Comparison of ENCODE assay signal across 10 cellular contexts in genomic region chr12:83016226-83016835, GRCh38.
DNase-seq lines count a peak whose midpoint lies in the region; ATAC-seq and TF ChIP-seq lines count a peak whose summit lies in the region.
"Had no signal": no experiment of that assay in that cellular context is flagged by ENCODE, and none has a peak within 500 bp of the region (broad histone marks: within the 10 kb centered on the region; RNA-seq: fewer than 3 reads in every experiment).

No MANE protein-coding gene starts in this region.

- POLR2A ChIA-PET in MCF 10A (lab: Yijun Ruan, JAX) = interaction anchor here (0.5 to 1.2 kb wide), 4 partner anchors 13 to 310 kb away, joined by 3 to 5 read pairs (median 4); no protein-coding TSS in a partner anchor

- CTCF ChIA-PET in MCF 10A (lab: Yijun Ruan, JAX) = interaction anchor here (0.6 to 1.2 kb wide), 4 partner anchors 68 to 1365 kb away, joined by 3 to 6 read pairs (median 4); no protein-coding TSS in a partner anchor

- ATAC-seq in left lung (peak; percentile 95), HG03457 (IDR thresholded peaks at IDR 0.05; ENCODE audit: unreplicated experiment) (no peak)

- H3K18ac ChIP-seq in mesendoderm (ENCODE audit: low read length) = no peak overlapping the region

- intact Hi-C loops in MCF 10A (cut with micrococcal nuclease) = no loop called here
- intact Hi-C loops in left lung (cut with DNase I) = no loop called here
- intact Hi-C loops in thyroid gland (cut with DNase I) = no loop called here

- DNase-seq in NCI-H2029 (lab: John Stamatoyannopoulos, UW) = peak; percentile 25
- no peak for DNase-seq in NCI-H2029 treated with DMSO at 0.1 percent for 48 hours (lab: John Stamatoyannopoulos, UW)
- DNase-seq in MCF 10A (ENCODE audit: unreplicated experiment) = peak; percentile 91
- no peak for DNase-seq in left lung
- DNase-seq in thyroid gland = peak; percentile 35 to 41
- no peak for DNase-seq in NCI-H1105 (lab: John Stamatoyannopoulos, UW)
- no peak for DNase-seq in mesendoderm
- DNase-seq: activated CD4-positive, alpha-beta T cell treated with anti-CD3 and anti-CD28 coated beads, Interleukin-2, amount 50 U/mL, for 4 hours; NCI-H1417 had no signal

- no peak overlapping the region for H3K9ac ChIP-seq in mesendoderm (ENCODE audit: low read length)

- peaks cover 15% of the 10 kb centered on the region for H3K4me1 Mint-ChIP-seq in MCF 10A (ENCODE audit: insufficient read depth, unreplicated experiment)

- H3K27ac ChIP-seq in left lung (peak overlapping the region; percentile 39 to 65), thyroid gland (peak overlapping the region; percentile 16 to 55 (median 34)), mesendoderm (ENCODE audit: low read depth, low read length) (no peak overlapping the region)

- no peak overlapping the region for H3K56ac ChIP-seq in mesendoderm (ENCODE audit: low read length)

- H3K27ac Mint-ChIP-seq in MCF 10A (ENCODE audit: low read depth, unreplicated experiment) = no peak overlapping the region

- no peak overlapping the region for H3K4ac ChIP-seq in mesendoderm (ENCODE audit: low read depth, low read length)

- no peak overlapping the region for H4K8ac ChIP-seq in mesendoderm (ENCODE audit: low read depth, low read length)

- no peak overlapping the region for H2AK5ac ChIP-seq in mesendoderm (ENCODE audit: low read length)

- no peaks in the 10 kb centered on the region for H3K79me1 ChIP-seq in mesendoderm (ENCODE audit: low read length)

- H3K9me3 ChIP-seq in left lung (no peaks in the 10 kb centered on the region), thyroid gland (no peaks in the 10 kb centered on the region)

- H2BK15ac ChIP-seq in mesendoderm (replicated peaks; ENCODE audit: low read depth) = no peak overlapping the region

- no peaks in the 10 kb centered on the region for H3K27me3 ChIP-seq in left lung
- no peaks in the 10 kb centered on the region for H3K27me3 ChIP-seq in thyroid gland
- H3K27me3 ChIP-seq in mesendoderm (ENCODE audit: insufficient read depth, low read length, poor library complexity) = no peaks in the 10 kb centered on the region

- H3K4me1 ChIP-seq in left lung (peaks cover 0 to 9% of the 10 kb centered on the region in 2 donors), thyroid gland (peaks cover 7 to 11% of the 10 kb centered on the region in 2 donors), mesendoderm (ENCODE audit: control insufficient read depth, low read depth, low read length) (peaks cover 2% of the 10 kb centered on the region)

- peak overlapping the region; percentile 66 for H3K4me3 Mint-ChIP-seq in MCF 10A (ENCODE audit: unreplicated experiment)

- H3K9me3 Mint-ChIP-seq in MCF 10A (ENCODE audit: unreplicated experiment) = peaks cover 6% of the 10 kb centered on the region

- H3K4me2 ChIP-seq in mesendoderm (ENCODE audit: low read length) = no peak overlapping the region

- no TSS peak for BruUV-seq in MCF 10A (replicated peaks; lab: Mats Ljungman, UMichigan)

- H3K36me3 Mint-ChIP-seq in MCF 10A (ENCODE audit: insufficient read depth, unreplicated experiment) = no peaks in the 10 kb centered on the region

- H3K36me3 ChIP-seq in left lung = no peaks in the 10 kb centered on the region
- H3K36me3 ChIP-seq in thyroid gland = no peaks in the 10 kb centered on the region
- no peaks in the 10 kb centered on the region for H3K36me3 ChIP-seq in mesendoderm (ENCODE audit: control insufficient read depth, insufficient read depth, low read length)

- H3K23ac ChIP-seq in mesendoderm (ENCODE audit: low read length) = no peak overlapping the region

- no peaks in the 10 kb centered on the region for H3K27me3 Mint-ChIP-seq in MCF 10A (ENCODE audit: insufficient read depth, unreplicated experiment)

- peak overlapping the region in 1 of 2 donors; percentile 2 for H3K4me3 ChIP-seq in left lung
- peak overlapping the region in 1 of 3 donors; percentile 24 for H3K4me3 ChIP-seq in thyroid gland (replicated peaks in 1 of 3)
- H3K4me3 ChIP-seq in mesendoderm (ENCODE audit: low read length) = no peak overlapping the region

- H2BK5ac ChIP-seq in mesendoderm (ENCODE audit: low read length) = no peak overlapping the region

- no peak overlapping the region for H4K5ac ChIP-seq in mesendoderm (ENCODE audit: low read length)

- no peaks in the 10 kb centered on the region for H3K79me2 ChIP-seq in mesendoderm (ENCODE audit: control insufficient read depth, insufficient read depth, low read length)

- no peak for TF ChIP-seq CTCF in MCF 10A (IDR thresholded peaks at IDR 0.05; ENCODE audit: unreplicated experiment)
- no peak for TF ChIP-seq CTCF in left lung (IDR thresholded peaks at IDR 0.05)
- TF ChIP-seq CTCF in thyroid gland (IDR thresholded peaks at IDR 0.05) = no peak

- H2BK120ac ChIP-seq in mesendoderm (ENCODE audit: low read depth, low read length) = no peak overlapping the region

- no peak for TF ChIP-seq POLR2A in thyroid gland (IDR thresholded peaks at IDR 0.05)

- WGBS in thyroid gland, 2 donors = 21 to 37% methylated on average over 1 of the region's 1 CpG
- WGBS in mesendoderm (ENCODE audit: extremely low coverage, insufficient coverage, low lambda C conversion rate) = no CpG with 5 or more reads among the region's 1 CpG

Comparison
In these comparisons a context has a peak if more than half of its experiments do, and no peak if none do; other contexts are left out.
1. DNase-seq: peak in NCI-H2029 (single experiment), MCF 10A (single experiment) and thyroid gland (2 of 2); none in NCI-H2029 treated with DMSO at 0.1 percent for 48 hours (single experiment), left lung (0 of 2), NCI-H1105 (single experiment) and mesendoderm (single experiment).